ENCODE assay signal across 26 cellular contexts in the genomic region with DNA sequence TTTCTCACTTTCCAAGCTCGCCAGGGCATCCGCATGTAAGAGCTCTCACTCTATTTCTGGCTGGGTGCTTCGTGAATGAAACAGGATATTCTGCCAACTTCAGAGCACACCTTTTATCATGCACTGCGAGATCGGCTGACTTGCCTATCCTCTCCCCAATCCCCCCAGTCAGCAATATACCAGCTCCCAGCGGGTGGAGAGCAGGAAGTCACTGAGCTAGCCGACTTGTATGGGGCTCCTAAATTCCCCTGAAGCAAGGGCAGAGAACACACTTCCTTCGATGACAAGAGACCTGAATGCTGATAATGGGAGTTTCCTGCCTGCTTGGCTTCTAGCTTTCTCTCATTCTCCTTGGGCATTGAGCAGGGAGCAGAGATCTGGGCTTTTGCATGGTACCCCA.
"Had no signal": no experiment of that assay in that cellular context is flagged by ENCODE, and none has a peak within 500 bp of the region (broad histone marks: within the 10 kb centered on the region; RNA-seq: fewer than 3 reads in every experiment).

No MANE protein-coding gene starts in this region.

- DNase-seq: cortex of kidney; effector memory CD8-positive, alpha-beta T cell; foreskin fibroblast; gastrocnemius medialis; head of caudate nucleus; immature natural killer cell; islet precursor cell; left colon; left ventricle myocardium superior; lower lobe of right lung; natural killer cell; occipital lobe; ovary; posterior cingulate gyrus; right lobe of liver; small intestine; stimulated activated CD4-positive, alpha-beta T cell treated with anti-CD3 and anti-CD28 coated beads, Interleukin-15, amount 100 ng/mL, for 24 hours; stimulated activated CD4-positive, alpha-beta T cell treated with anti-CD3 and anti-CD28 coated beads, Interleukin-4, amount 100 ng/mL, for 1 hour; stimulated activated CD8-positive, alpha-beta memory T cell treated with anti-CD3 and anti-CD28 coated beads, Interleukin-4, amount 100 ng/mL, for 48 hours; stimulated activated naive CD4-positive, alpha-beta T cell; stimulated activated naive CD8-positive, alpha-beta T cell treated with anti-CD3 and anti-CD28 coated beads, Interleukin-15, amount 100 ng/mL, for 72 hours; transverse colon; upper lobe of right lung; uterus had no signal

- H3K4me1 ChIP-seq: gastrocnemius medialis, lower lobe of right lung, right lobe of liver, suprapubic skin, transverse colon, upper lobe of right lung, uterus had no signal

- H3K27me3 ChIP-seq: gastrocnemius medialis, ovary, right lobe of liver, suprapubic skin, transverse colon, upper lobe of right lung, uterus had no signal

- H3K27ac Mint-ChIP-seq: effector memory CD8-positive, alpha-beta T cell; immature natural killer cell; natural killer cell; stimulated activated naive CD8-positive, alpha-beta T cell treated with anti-CD3 and anti-CD28 coated beads, Interleukin-15, amount 100 ng/mL, for 72 hours had no signal

- H3K4me3 ChIP-seq: gastrocnemius medialis, lower lobe of right lung, ovary, right lobe of liver, suprapubic skin, transverse colon, upper lobe of right lung, uterus had no signal

- H3K36me3 Mint-ChIP-seq: immature natural killer cell, natural killer cell had no signal

- H3K27ac ChIP-seq: epithelial cell of prostate, gastrocnemius medialis, lower lobe of right lung, ovary, right lobe of liver, suprapubic skin, transverse colon, upper lobe of right lung, uterus had no signal

- H3K9me3 ChIP-seq: gastrocnemius medialis, lower lobe of right lung, ovary, right lobe of liver, suprapubic skin, transverse colon, upper lobe of right lung, uterus had no signal

- H3K36me3 ChIP-seq: gastrocnemius medialis, lower lobe of right lung, ovary, right lobe of liver, suprapubic skin, transverse colon, upper lobe of right lung, uterus had no signal

- H3K4me1 Mint-ChIP-seq: immature natural killer cell had no signal

- H3K27me3 Mint-ChIP-seq: stimulated activated naive CD8-positive, alpha-beta T cell treated with anti-CD3 and anti-CD28 coated beads, Interleukin-15, amount 100 ng/mL, for 72 hours had no signal

- H3K4me3 Mint-ChIP-seq: effector memory CD8-positive, alpha-beta T cell; immature natural killer cell; natural killer cell; stimulated activated naive CD8-positive, alpha-beta T cell treated with anti-CD3 and anti-CD28 coated beads, Interleukin-15, amount 100 ng/mL, for 72 hours had no signal

- FAIRE-seq: small intestine had no signal

- H3K9me3 Mint-ChIP-seq: effector memory CD8-positive, alpha-beta T cell; immature natural killer cell; natural killer cell; stimulated activated naive CD8-positive, alpha-beta T cell treated with anti-CD3 and anti-CD28 coated beads, Interleukin-15, amount 100 ng/mL, for 72 hours had no signal
